In the genomic region with DNA sequence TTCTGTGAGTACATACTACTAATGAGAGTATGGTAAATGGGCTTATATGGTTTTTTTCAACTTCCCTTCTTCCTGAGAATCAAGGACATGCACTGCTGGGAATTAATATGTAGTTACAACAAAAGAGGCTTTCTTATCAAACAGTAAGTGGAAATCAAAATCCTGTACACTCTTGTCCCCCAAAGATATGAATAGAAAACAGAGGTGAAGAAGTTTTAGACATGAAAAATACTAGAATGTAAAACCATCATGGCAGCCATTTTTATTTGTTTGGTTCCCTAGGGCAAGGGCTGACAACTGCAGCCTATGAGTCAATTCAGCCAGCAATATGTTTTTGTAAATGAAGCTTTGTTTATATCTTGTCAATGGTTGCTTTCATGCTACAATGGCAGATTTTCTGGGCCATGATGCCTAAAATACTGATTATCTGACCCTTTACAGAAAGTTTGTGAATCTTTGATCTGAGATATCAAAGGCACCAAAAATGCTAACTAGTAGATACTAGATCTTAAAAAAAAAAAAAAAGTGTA, we compare ENCODE assay signal across 22 cellular contexts.
DNase-seq lines count a peak whose midpoint lies in the region; ATAC-seq and TF ChIP-seq lines count a peak whose summit lies in the region.
"Had no signal": no experiment of that assay in that cellular context is flagged by ENCODE, and none has a peak within 500 bp of the region (broad histone marks: within the 10 kb centered on the region; RNA-seq: fewer than 3 reads in every experiment).

No MANE protein-coding gene starts in this region.

- H3K36me3 Mint-ChIP-seq in WTC11: no peaks in the 10 kb centered on the region
- H3K36me3 Mint-ChIP-seq: CD8-positive, alpha-beta memory T cell had no signal

- no peak overlapping the region for H2BK20ac ChIP-seq in IMR-90 (ENCODE audit: low read depth, low read length)

- H3K36me3 ChIP-seq in IMR-90 (ENCODE audit: control insufficient read depth, insufficient read depth, low read length): no peaks in the 10 kb centered on the region

- peaks cover 28% of the 10 kb centered on the region for H3K4me1 Mint-ChIP-seq in WTC11
- H3K4me1 Mint-ChIP-seq: CD8-positive, alpha-beta memory T cell had no signal

- dilution Hi-C loops in IMR-90 (cut with HindIII; ENCODE audit: low sequenced_read_pairs, unreplicated experiment): no loop called here

- no TSS peak for BruUV-seq in IMR-90 (replicated peaks; lab: Mats Ljungman, UMichigan)

- TF ChIP-seq CTCF in IMR-90 (conservative IDR thresholded peaks at IDR 0.05; ENCODE audit: low read depth, low read length) (no peak), WTC11 (IDR thresholded peaks at IDR 0.05) (no peak)

- intact Hi-C loops in IMR-90 (cut with micrococcal nuclease): no loop called here

- ATAC-seq in IMR-90 (ENCODE audit: low read depth): no peak
- ATAC-seq in WTC11: no peak

- POLR2A ChIA-PET in IMR-90 (lab: Charles Lee; ENCODE audit: unreplicated experiment): interaction anchor here (0.7 kb wide), 1 partner anchor 162 kb away, joined by 15 read pairs; no protein-coding TSS in a partner anchor
- POLR2A ChIA-PET in WTC11 (lab: Charles Lee): no interaction called here

- no peaks in the 10 kb centered on the region for H3K27me3 ChIP-seq in IMR-90 (ENCODE audit: control insufficient read depth, insufficient read depth, low read length)
- H3K27me3 ChIP-seq: BLaER1 treated with 17β-estradiol and CSF1 and Interleukin-3, amounts not matched to agents 10 nM and 100 nM had no signal

- no peaks in the 10 kb centered on the region for H3K9me3 ChIP-seq in IMR-90 (ENCODE audit: control insufficient read depth, insufficient read depth, low read length)

- H2AK5ac ChIP-seq in IMR-90 (ENCODE audit: low read depth, low read length): no peak overlapping the region

- TF ChIP-seq POLR2A in IMR-90 (IDR thresholded peaks at IDR 0.05; ENCODE audit: low read depth, low read length): no peak

- H3K56ac ChIP-seq in IMR-90 (ENCODE audit: extremely low read depth, insufficient read depth, low read length): no peak overlapping the region

- no peak overlapping the region for H3K4me2 ChIP-seq in IMR-90 (ENCODE audit: low read depth, low read length)
- H3K4me2 ChIP-seq: BLaER1 treated with 17β-estradiol and CSF1 and Interleukin-3, amounts not matched to agents 10 nM and 100 nM had no signal

- no peak overlapping the region for H3K14ac ChIP-seq in IMR-90 (replicated peaks; ENCODE audit: low read depth, low read length)

- no peak overlapping the region for H4K91ac ChIP-seq in IMR-90 (ENCODE audit: insufficient read depth, low read depth, low read length)

- no peak overlapping the region for H2BK15ac ChIP-seq in IMR-90 (ENCODE audit: low read depth, low read length)

- H3K4me3 Mint-ChIP-seq in WTC11: no peak overlapping the region
- H3K4me3 Mint-ChIP-seq: CD8-positive, alpha-beta memory T cell had no signal

- H3K27ac Mint-ChIP-seq in WTC11: peak overlapping the region; percentile 17; the same call in 1 of the 2 replicates
- H3K27ac Mint-ChIP-seq: CD8-positive, alpha-beta memory T cell had no signal

- in situ Hi-C loops in IMR-90 (cut with MboI; ENCODE audit: low sequenced_read_pairs): no loop called here

- no peak overlapping the region for H3K18ac ChIP-seq in IMR-90 (ENCODE audit: low read depth, low read length)

- H3K9ac ChIP-seq in IMR-90 (ENCODE audit: low read depth, low read length): no peak overlapping the region
- H3K9ac ChIP-seq: BLaER1 treated with 17β-estradiol and CSF1 and Interleukin-3, amounts not matched to agents 10 nM and 100 nM had no signal

- no peak overlapping the region for H2BK120ac ChIP-seq in IMR-90 (ENCODE audit: low read depth, low read length)

- H2AFZ ChIP-seq in IMR-90 (replicated peaks; ENCODE audit: low read length, poor library complexity): no peak overlapping the region

- TF ChIP-seq RAD21 in IMR-90 (IDR thresholded peaks at IDR 0.05; ENCODE audit: low read length): no peak

- H3K9me1 ChIP-seq in IMR-90 (ENCODE audit: insufficient read depth, low read length): no peaks in the 10 kb centered on the region

- H2AK9ac ChIP-seq in IMR-90 (replicated peaks; ENCODE audit: low read depth, low read length, poor library complexity): no peak overlapping the region

- no peak overlapping the region for H3K27ac ChIP-seq in IMR-90 (ENCODE audit: insufficient read depth, low read length)
- H3K27ac ChIP-seq: BLaER1 treated with 17β-estradiol and CSF1 and Interleukin-3, amounts not matched to agents 10 nM and 100 nM; HL-60; SK-N-MC had no signal

- no peaks in the 10 kb centered on the region for H3K9me3 Mint-ChIP-seq in WTC11

- peak; percentile 19 for DNase-seq in IMR-90
- no peak for DNase-seq in WTC11 (ENCODE audit: low spot score)
- DNase-seq in globus pallidus (ENCODE audit: low spot score): peak; percentile 55
- peak; percentile 41 for DNase-seq in putamen (ENCODE audit: low spot score)
- DNase-seq in NCI-H524 treated with DMSO at 0.1 percent for 48 hours (lab: John Stamatoyannopoulos, UW): no peak
- no peak for DNase-seq in inferior parietal cortex (ENCODE audit: extremely low spot score)
- no peak for DNase-seq in SKM-1 (lab: John Stamatoyannopoulos, UW; ENCODE audit: unreplicated experiment)
- no peak for DNase-seq in GOT3 (lab: John Stamatoyannopoulos, UW)
- DNase-seq: CD8-positive, alpha-beta memory T cell; H7; MM.1S; NCI-H1092; NCI-H146; NCI-H2029 treated with DMSO at 0.1 percent for 48 hours; NCI-H2171 treated with DMSO at 0.1 percent for 48 hours; NCI-H446 treated with DMSO at 0.1 percent for 48 hours; NCI-H748 treated with DMSO at 0.1 percent for 48 hours; NK-92 treated with Interleukin-12 subunit alpha and Interleukin-12 subunit beta, amount 100 ng/mL, for 24 hours; Right ventricle myocardium superior had no signal

- peaks cover 2% of the 10 kb centered on the region for H3K4me1 ChIP-seq in IMR-90 (ENCODE audit: control insufficient read depth, insufficient read depth, low read length)
- H3K4me1 ChIP-seq: BLaER1 treated with 17β-estradiol and CSF1 and Interleukin-3, amounts not matched to agents 10 nM and 100 nM had no signal

- no peak overlapping the region for H4K8ac ChIP-seq in IMR-90 (ENCODE audit: low read depth in 2 of 2, low read length in 2 of 2)

- no peak overlapping the region for H2BK5ac ChIP-seq in IMR-90 (ENCODE audit: low read depth, low read length, poor library complexity, severe bottlenecking)

- no peaks in the 10 kb centered on the region for H3K79me1 ChIP-seq in IMR-90 (ENCODE audit: low read depth in 1 of 2, low read length in 2 of 2)

- H4K5ac ChIP-seq in IMR-90 (ENCODE audit: low read depth, low read length): no peak overlapping the region

- no peaks in the 10 kb centered on the region for H4K20me1 ChIP-seq in IMR-90 (ENCODE audit: insufficient read depth, low read length)
- H4K20me1 ChIP-seq: BLaER1 treated with 17β-estradiol and CSF1 and Interleukin-3, amounts not matched to agents 10 nM and 100 nM had no signal

- H3K4ac ChIP-seq in IMR-90 (ENCODE audit: low read depth, low read length): no peak overlapping the region

- H3K27me3 Mint-ChIP-seq in WTC11 (ENCODE audit: low read depth): no peaks in the 10 kb centered on the region
- H3K27me3 Mint-ChIP-seq: CD8-positive, alpha-beta memory T cell had no signal

- no peak overlapping the region for H3K23ac ChIP-seq in IMR-90 (ENCODE audit: low read depth, low read length)

- H3K4me3 ChIP-seq in IMR-90 (ENCODE audit: insufficient read depth, low read depth, low read length): no peak overlapping the region
- H3K4me3 ChIP-seq: BLaER1 treated with 17β-estradiol and CSF1 and Interleukin-3, amounts not matched to agents 10 nM and 100 nM; SK-N-MC had no signal

- CTCF ChIA-PET in IMR-90 (lab: Yijun Ruan, JAX) (no interaction called here), WTC11 (lab: Charles Lee) (no interaction called here)

TF ChIP-seq in IMR-90, 13 proteins besides CTCF, POLR2A, EP300 and RAD21:
- no peak for TF ChIP-seq RFX5 (IDR thresholded peaks at IDR 0.05; ENCODE audit: low read depth, low read length)
- TF ChIP-seq CHD1 (IDR thresholded peaks at IDR 0.05; ENCODE audit: low read depth, low read length): no peak
- TF ChIP-seq, protein P1, sequence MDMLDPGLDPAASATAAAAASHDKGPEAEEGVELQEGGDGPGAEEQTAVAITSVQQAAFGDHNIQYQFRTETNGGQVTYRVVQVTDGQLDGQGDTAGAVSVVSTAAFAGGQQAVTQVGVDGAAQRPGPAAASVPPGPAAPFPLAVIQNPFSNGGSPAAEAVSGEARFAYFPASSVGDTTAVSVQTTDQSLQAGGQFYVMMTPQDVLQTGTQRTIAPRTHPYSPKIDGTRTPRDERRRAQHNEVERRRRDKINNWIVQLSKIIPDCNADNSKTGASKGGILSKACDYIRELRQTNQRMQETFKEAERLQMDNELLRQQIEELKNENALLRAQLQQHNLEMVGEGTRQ (IDR thresholded peaks at IDR 0.05; ENCODE audit: low read depth, low read length): no peak
- no peak for TF ChIP-seq RCOR1 (IDR thresholded peaks at IDR 0.05; ENCODE audit: insufficient replicate concordance, low read length)
- no peak for TF ChIP-seq BHLHE40 (IDR thresholded peaks at IDR 0.05; ENCODE audit: low read depth, low read length)

TF ChIP-seq in WTC11, 78 proteins besides CTCF, POLR2A, EP300 and RAD21:
- TF ChIP-seq TCF7 (CRISPR knock-in tag; IDR thresholded peaks at IDR 0.05; ENCODE audit: low read depth) (no peak), SOX15 (CRISPR knock-in tag; IDR thresholded peaks at IDR 0.05) (no peak)

Comparison
In these comparisons a context has a peak if more than half of its experiments do, and no peak if none do; other contexts are left out.
1. DNase-seq: peak in IMR-90 (single experiment), globus pallidus (single experiment) and putamen (single experiment); none in WTC11 (single experiment), NCI-H524 treated with DMSO at 0.1 percent for 48 hours (single experiment), inferior parietal cortex (single experiment), SKM-1 (single experiment) and GOT3 (single experiment).